In genomic region chr18:68796936-68797690, GRCh38 we compare ENCODE assay signal across 14 cellular contexts. TPM values are rescaled to one million over a fixed set of nuclear protein-coding genes. Genes with fewer than 3 reads are reported as not detected.
DNase-seq lines count a peak whose midpoint lies in the region; ATAC-seq and TF ChIP-seq lines count a peak whose summit lies in the region.
"Had no signal": no experiment of that assay in that cellular context is flagged by ENCODE, and none has a peak within 500 bp of the region (broad histone marks: within the 10 kb centered on the region; RNA-seq: fewer than 3 reads in every experiment).

No MANE protein-coding gene starts in this region.

- H3K4me3 ChIP-seq in breast epithelium (no peak overlapping the region), SK-N-MC (peak overlapping the region; percentile 61), heart right ventricle (peak overlapping the region in 2 of 10 donors; percentile 37 to 39)
- H3K4me3 ChIP-seq: Peyer's patch, tibial artery had no signal

- ATAC-seq in heart right ventricle (peak in 7 of 8 donors; percentile 63 to 93 (median 81)), esophagus mucosa (no peak)
- ATAC-seq: natural killer cell had no signal

- no peaks in the 10 kb centered on the region for H3K36me3 ChIP-seq in breast epithelium
- H3K36me3 ChIP-seq in SK-N-MC (ENCODE audit: insufficient read depth, low read length), result no peaks in the 10 kb centered on the region
- H3K36me3 ChIP-seq in heart right ventricle, result no peaks in the 10 kb centered on the region
- H3K36me3 ChIP-seq: Peyer's patch, tibial artery had no signal

- DNase-seq in MCF 10A (ENCODE audit: unreplicated experiment) (peak; percentile 89), breast epithelium (ENCODE audit: low spot score in 2 of 2) (no peak), SK-N-MC (ENCODE audit: low read depth, low spot score) (no peak), heart right ventricle (peak; percentile 14 to 60), inferior parietal cortex (ENCODE audit: extremely low spot score) (no peak), NCI-H2227 treated with DMSO at 0.1 percent for 48 hours (lab: John Stamatoyannopoulos, UW) (no peak)
- no peak for DNase-seq in activated CD8-positive, alpha-beta memory T cell treated with anti-CD3 and anti-CD28 coated beads for 24 hours
- DNase-seq: activated CD4-positive, alpha-beta T cell treated with anti-CD3 and anti-CD28 coated beads, Interleukin-2, amount 10 ng/mL, durations not matched to agents 7 days and 5 days; amygdala; KG1; natural killer cell; Peyer's patch; tibial artery had no signal

- TF ChIP-seq POLR2A in breast epithelium (IDR thresholded peaks at IDR 0.05), result no peak

- POLR2A ChIA-PET in MCF 10A (lab: Yijun Ruan, JAX), result interaction anchor here (0.5 to 0.6 kb wide), 2 partner anchors 41 to 1042 kb away, joined by 3 to 4 read pairs; no protein-coding TSS in a partner anchor

- TF ChIP-seq CTCF in MCF 10A (IDR thresholded peaks at IDR 0.05; ENCODE audit: unreplicated experiment), result no peak
- TF ChIP-seq CTCF in breast epithelium (IDR thresholded peaks at IDR 0.05), result no peak
- TF ChIP-seq CTCF in heart right ventricle (IDR thresholded peaks at IDR 0.05), result no peak

- 44 to 45% methylated on average over 7 of the region's 7 CpGs for WGBS in heart right ventricle, 2 donors

- H3K36me3 Mint-ChIP-seq in MCF 10A (ENCODE audit: insufficient read depth, unreplicated experiment), result no peaks in the 10 kb centered on the region
- H3K36me3 Mint-ChIP-seq: natural killer cell had no signal

- no peak overlapping the region for H3K27ac Mint-ChIP-seq in MCF 10A (ENCODE audit: low read depth, unreplicated experiment)
- H3K27ac Mint-ChIP-seq: activated CD4-positive, alpha-beta T cell treated with anti-CD3 and anti-CD28 coated beads, Interleukin-2, amount 10 ng/mL, durations not matched to agents 7 days and 5 days; natural killer cell had no signal

- H3K4me1 ChIP-seq in breast epithelium (no peaks in the 10 kb centered on the region), heart right ventricle (peaks cover 0 to 15% (median 0%) of the 10 kb centered on the region in 9 donors)
- H3K4me1 ChIP-seq: Peyer's patch had no signal

- H3K27me3 Mint-ChIP-seq in MCF 10A (ENCODE audit: insufficient read depth, unreplicated experiment), result no peaks in the 10 kb centered on the region
- H3K27me3 Mint-ChIP-seq: activated CD4-positive, alpha-beta T cell treated with anti-CD3 and anti-CD28 coated beads, Interleukin-2, amount 10 ng/mL, durations not matched to agents 7 days and 5 days had no signal

- H3K27me3 ChIP-seq in breast epithelium (no peaks in the 10 kb centered on the region), heart right ventricle (no peaks in the 10 kb centered on the region)
- H3K27me3 ChIP-seq: Peyer's patch, tibial artery had no signal

- CTCF ChIA-PET in MCF 10A (lab: Yijun Ruan, JAX), result interaction anchor here (0.9 kb wide), 1 partner anchor 53 kb away, joined by 5 read pairs; no protein-coding TSS in a partner anchor

- no TSS peak for BruUV-seq in MCF 10A (replicated peaks; lab: Mats Ljungman, UMichigan)

- no peak overlapping the region for H3K9ac ChIP-seq in SK-N-MC (ENCODE audit: insufficient read length)

- intact Hi-C loops in MCF 10A (cut with micrococcal nuclease) (no loop called here), breast epithelium (cut with DNase I; ENCODE audit: low total_unique reads) (no loop called here), heart right ventricle (cut with DNase I) (no loop called here)

- no peaks in the 10 kb centered on the region for H3K9me3 Mint-ChIP-seq in MCF 10A (ENCODE audit: unreplicated experiment)
- H3K9me3 Mint-ChIP-seq: activated CD4-positive, alpha-beta T cell treated with anti-CD3 and anti-CD28 coated beads, Interleukin-2, amount 10 ng/mL, durations not matched to agents 7 days and 5 days; natural killer cell had no signal

- no peak overlapping the region for H3K4me3 Mint-ChIP-seq in MCF 10A (ENCODE audit: unreplicated experiment)
- H3K4me3 Mint-ChIP-seq: activated CD4-positive, alpha-beta T cell treated with anti-CD3 and anti-CD28 coated beads, Interleukin-2, amount 10 ng/mL, durations not matched to agents 7 days and 5 days; natural killer cell had no signal

- H3K9me3 ChIP-seq in breast epithelium (no peaks in the 10 kb centered on the region), SK-N-MC (ENCODE audit: low read depth, low read length) (no peaks in the 10 kb centered on the region), heart right ventricle (no peaks in the 10 kb centered on the region)
- H3K9me3 ChIP-seq: Peyer's patch, tibial artery had no signal

- peaks cover 10% of the 10 kb centered on the region for H3K4me1 Mint-ChIP-seq in MCF 10A (ENCODE audit: insufficient read depth, unreplicated experiment)
- H3K4me1 Mint-ChIP-seq: activated CD4-positive, alpha-beta T cell treated with anti-CD3 and anti-CD28 coated beads, Interleukin-2, amount 10 ng/mL, durations not matched to agents 7 days and 5 days; natural killer cell had no signal

- H3K27ac ChIP-seq in breast epithelium (no peak overlapping the region), SK-N-MC (peak overlapping the region; percentile 60; the same call in 1 of the 2 replicates), heart right ventricle (peak overlapping the region in 4 of 10 donors; percentile 11 to 51 (median 30))
- H3K27ac ChIP-seq: Peyer's patch had no signal

RNA-seq across cellular contexts. Expression of gene CCDC102B, which starts 0.8 kb away (rescaled TPM):
- total RNA-seq in MCF 10A (2022) (3.4 and 3.5 TPM in 2 replicates), breast epithelium (1 to 10 TPM; 5.3 to 9.1 (median 7.2) TPM), heart right ventricle (1 to 10 TPM; 3.1 to 7.3 (median 5.8) TPM), esophagus mucosa (1.2 TPM)
- polyA plus RNA-seq in heart right ventricle, result 1 to 10 TPM; 2.8 to 6.5 TPM

Comparison
In these comparisons a context has a peak if more than half of its experiments do, and no peak if none do; other contexts are left out.
1. DNase-seq: peak in MCF 10A (single experiment) and heart right ventricle (2 of 2); none in breast epithelium (0 of 2), SK-N-MC (single experiment), activated CD8-positive, alpha-beta memory T cell treated with anti-CD3 and anti-CD28 coated beads for 24 hours (single experiment), inferior parietal cortex (single experiment) and NCI-H2227 treated with DMSO at 0.1 percent for 48 hours (single experiment).